ENCODE assay signal across 24 cellular contexts in the genomic region with DNA sequence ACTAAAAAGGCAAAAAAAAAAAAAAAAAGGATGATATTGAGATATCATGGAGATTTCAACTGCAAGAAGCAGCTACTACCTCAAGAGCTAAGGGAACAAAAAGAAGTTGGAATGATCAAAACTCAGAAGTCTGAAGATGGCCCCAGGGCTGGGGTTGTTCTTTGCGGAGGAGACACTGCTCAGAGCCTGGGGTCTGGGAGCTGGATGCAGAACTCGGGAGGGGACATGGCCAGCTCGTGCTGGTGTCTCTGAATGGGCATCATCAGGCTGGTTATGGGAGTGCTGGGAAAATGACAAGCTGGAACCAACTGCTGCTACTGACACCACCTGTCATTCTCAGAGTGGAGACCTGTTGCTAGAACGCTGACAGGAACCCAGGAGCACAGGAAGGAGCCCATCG. TPM values are rescaled to one million over a fixed set of nuclear protein-coding genes. Genes with fewer than 3 reads are reported as not detected.
DNase-seq lines count a peak whose midpoint lies in the region; ATAC-seq and TF ChIP-seq lines count a peak whose summit lies in the region.
"Had no signal": no experiment of that assay in that cellular context is flagged by ENCODE, and none has a peak within 500 bp of the region (broad histone marks: within the 10 kb centered on the region; RNA-seq: fewer than 3 reads in every experiment).

No MANE protein-coding gene starts in this region.

- no peak overlapping the region for H3K27ac Mint-ChIP-seq in activated CD4-positive, alpha-beta T cell treated with anti-CD3 and anti-CD28 coated beads, Interleukin-2, amount 10 ng/mL, durations not matched to agents 24 days and 14 days
- H3K27ac Mint-ChIP-seq in activated CD4-positive, alpha-beta T cell treated with anti-CD3 and anti-CD28 coated beads for 36 hours, result no peak overlapping the region
- H3K27ac Mint-ChIP-seq in nephron progenitor cell, result no peak overlapping the region
- H3K27ac Mint-ChIP-seq: activated T-cell treated with anti-CD3 and anti-CD28 coated beads, Interleukin-2, amount 50 U/mL, for 24 hours; HFFc6 had no signal

- CTCF ChIA-PET in activated CD4-positive, alpha-beta T cell treated with anti-CD3 and anti-CD28 coated beads for 36 hours (lab: Charles Lee), result interaction anchor here (0.6 to 1.1 kb wide), 4 partner anchors 21 to 337 kb away, joined by 3 to 8 read pairs (median 4); no protein-coding TSS in a partner anchor

- no peak for TF ChIP-seq CTCF in nephron progenitor cell (IDR thresholded peaks at IDR 0.05)

- ATAC-seq in activated CD4-positive, alpha-beta T cell treated with anti-CD3 and anti-CD28 coated beads for 36 hours, result no peak
- ATAC-seq in GM21381 (IDR thresholded peaks at IDR 0.05; ENCODE audit: unreplicated experiment) (no peak), GM18502 (IDR thresholded peaks at IDR 0.05; ENCODE audit: poor library complexity, unreplicated experiment) (no peak)

- peak overlapping the region; percentile 18 for H3K4me3 Mint-ChIP-seq in activated CD4-positive, alpha-beta T cell treated with anti-CD3 and anti-CD28 coated beads, Interleukin-2, amount 10 ng/mL, durations not matched to agents 24 days and 14 days
- no peak overlapping the region for H3K4me3 Mint-ChIP-seq in activated CD4-positive, alpha-beta T cell treated with anti-CD3 and anti-CD28 coated beads for 36 hours
- peak overlapping the region; percentile 20 for H3K4me3 Mint-ChIP-seq in nephron progenitor cell

- DNase-seq in activated CD4-positive, alpha-beta T cell treated with anti-CD3 and anti-CD28 coated beads, Interleukin-2, amount 10 ng/mL, durations not matched to agents 24 days and 14 days, result no peak
- DNase-seq in activated CD4-positive, alpha-beta T cell treated with anti-CD3 and anti-CD28 coated beads for 36 hours, result no peak
- DNase-seq in ELF-1 (ENCODE audit: low read depth, low spot score) (peak; percentile 47), NCI-H524 (lab: John Stamatoyannopoulos, UW) (peak; percentile 12 to 50), nephron progenitor cell (no peak), NCI-H1417 (lab: John Stamatoyannopoulos, UW) (no peak)
- DNase-seq: ACHN; activated CD4-positive, alpha-beta T cell treated with anti-CD3 and anti-CD28 coated beads for 4 hours; activated gamma-delta T cell; activated T-cell treated with anti-CD3 and anti-CD28 coated beads, Interleukin-2, amount 50 U/mL, for 24 hours; BE2C; esophagus squamous epithelium; foreskin melanocyte; GDM1; HFFc6; left ventricle myocardium superior; mesendoderm; NCI-H446 treated with DMSO at 0.1 percent for 48 hours; SHP77 treated with DMSO at 0.1 percent for 48 hours; stimulated activated CD4-positive, alpha-beta T cell treated with anti-CD3 and anti-CD28 coated beads, Interleukin-15, amount 100 ng/mL, for 24 hours; stimulated activated naive CD4-positive, alpha-beta T cell had no signal

- peaks cover 56% of the 10 kb centered on the region for H3K27me3 Mint-ChIP-seq in activated CD4-positive, alpha-beta T cell treated with anti-CD3 and anti-CD28 coated beads, Interleukin-2, amount 10 ng/mL, durations not matched to agents 24 days and 14 days
- peaks cover 34% of the 10 kb centered on the region for H3K27me3 Mint-ChIP-seq in activated CD4-positive, alpha-beta T cell treated with anti-CD3 and anti-CD28 coated beads for 36 hours
- H3K27me3 Mint-ChIP-seq in nephron progenitor cell (ENCODE audit: low read depth, poor library complexity), result peaks cover 71% of the 10 kb centered on the region

- POLR2A ChIA-PET in activated CD4-positive, alpha-beta T cell treated with anti-CD3 and anti-CD28 coated beads for 36 hours (lab: Charles Lee), result interaction anchor here (0.6 kb wide), 1 partner anchor 22 kb away, joined by 3 read pairs; no protein-coding TSS in a partner anchor

- H3K9me3 Mint-ChIP-seq in activated CD4-positive, alpha-beta T cell treated with anti-CD3 and anti-CD28 coated beads, Interleukin-2, amount 10 ng/mL, durations not matched to agents 24 days and 14 days, result no peaks in the 10 kb centered on the region
- H3K9me3 Mint-ChIP-seq in activated CD4-positive, alpha-beta T cell treated with anti-CD3 and anti-CD28 coated beads for 36 hours (ENCODE audit: low read depth), result no peaks in the 10 kb centered on the region
- no peaks in the 10 kb centered on the region for H3K9me3 Mint-ChIP-seq in nephron progenitor cell
- H3K9me3 Mint-ChIP-seq: activated T-cell treated with anti-CD3 and anti-CD28 coated beads, Interleukin-2, amount 50 U/mL, for 24 hours; HFFc6 had no signal

- peaks cover 5% of the 10 kb centered on the region for H3K36me3 Mint-ChIP-seq in activated CD4-positive, alpha-beta T cell treated with anti-CD3 and anti-CD28 coated beads, Interleukin-2, amount 10 ng/mL, durations not matched to agents 24 days and 14 days (ENCODE audit: low read depth)
- H3K36me3 Mint-ChIP-seq in activated CD4-positive, alpha-beta T cell treated with anti-CD3 and anti-CD28 coated beads for 36 hours (ENCODE audit: low read depth), result peaks cover 2% of the 10 kb centered on the region
- H3K36me3 Mint-ChIP-seq in nephron progenitor cell (ENCODE audit: low read depth), result no peaks in the 10 kb centered on the region

- intact Hi-C loops in activated CD4-positive, alpha-beta T cell treated with anti-CD3 and anti-CD28 coated beads, Interleukin-2, amount 10 ng/mL, durations not matched to agents 24 days and 14 days (cut with micrococcal nuclease), result loop anchor here (5.0 to 10.0 kb wide), 2 partner anchors 256 to 844 kb away; a partner anchor contains a TSS
- intact Hi-C loops in activated CD4-positive, alpha-beta T cell treated with anti-CD3 and anti-CD28 coated beads for 36 hours (cut with DNase I, micrococcal nuclease), result loop anchor here in 1 of 2 experiments (10.0 kb wide), 1 partner anchor 574 kb away; no protein-coding TSS in a partner anchor

- peaks cover 22% of the 10 kb centered on the region for H3K4me1 Mint-ChIP-seq in activated CD4-positive, alpha-beta T cell treated with anti-CD3 and anti-CD28 coated beads, Interleukin-2, amount 10 ng/mL, durations not matched to agents 24 days and 14 days
- peaks cover 23% of the 10 kb centered on the region for H3K4me1 Mint-ChIP-seq in activated CD4-positive, alpha-beta T cell treated with anti-CD3 and anti-CD28 coated beads for 36 hours
- peaks cover 31% of the 10 kb centered on the region for H3K4me1 Mint-ChIP-seq in nephron progenitor cell

RNA-seq across cellular contexts. Expression of a gene that starts 14.2 kb away (rescaled TPM):
- total RNA-seq in activated CD4-positive, alpha-beta T cell treated with anti-CD3 and anti-CD28 coated beads, Interleukin-2, amount 10 ng/mL, durations not matched to agents 24 days and 14 days, result not detected in 2 replicates
- not detected for total RNA-seq in activated CD4-positive, alpha-beta T cell treated with anti-CD3 and anti-CD28 coated beads for 36 hours
- total RNA-seq: dermis microvascular lymphatic vessel endothelial cell, esophagus squamous epithelium, HFFc6 had no signal

RNA-seq across cellular contexts. Expression of a gene that starts 22.1 kb away (rescaled TPM):
- total RNA-seq in activated CD4-positive, alpha-beta T cell treated with anti-CD3 and anti-CD28 coated beads, Interleukin-2, amount 10 ng/mL, durations not matched to agents 24 days and 14 days, result 116 and 119 TPM in 2 replicates
- 100 to 1,000 TPM; 128 to 130 TPM for total RNA-seq in activated CD4-positive, alpha-beta T cell treated with anti-CD3 and anti-CD28 coated beads for 36 hours

RNA-seq across cellular contexts. Expression of a gene that starts 45.0 kb away (rescaled TPM):
- total RNA-seq in activated CD4-positive, alpha-beta T cell treated with anti-CD3 and anti-CD28 coated beads, Interleukin-2, amount 10 ng/mL, durations not matched to agents 24 days and 14 days, result 502 and 507 TPM in 2 replicates
- 100 to 1,000 TPM; 291 to 390 TPM for total RNA-seq in activated CD4-positive, alpha-beta T cell treated with anti-CD3 and anti-CD28 coated beads for 36 hours

Comparison
In these comparisons a context has a peak if more than half of its experiments do, and no peak if none do; other contexts are left out.
1. DNase-seq: peak in ELF-1 (single experiment) and NCI-H524 (2 of 2); none in activated CD4-positive, alpha-beta T cell treated with anti-CD3 and anti-CD28 coated beads, Interleukin-2, amount 10 ng/mL, durations not matched to agents 24 days and 14 days (single experiment), activated CD4-positive, alpha-beta T cell treated with anti-CD3 and anti-CD28 coated beads for 36 hours (single experiment), nephron progenitor cell (single experiment) and NCI-H1417 (0 of 3).